In genomic region chr6:118652051-118652699, GRCh38 we compare ENCODE assay signal across 8 cellular contexts. TPM values are rescaled to one million over a fixed set of nuclear protein-coding genes. Genes with fewer than 3 reads are reported as not detected.
DNase-seq lines count a peak whose midpoint lies in the region; ATAC-seq lines count a peak whose summit lies in the region.

No MANE protein-coding gene starts in this region.

- H4K20me1 ChIP-seq in BLaER1 = peaks cover 18% of the 10 kb centered on the region

- H3K9me3 Mint-ChIP-seq in IgD-negative memory B cell = no peaks in the 10 kb centered on the region
- H3K9me3 Mint-ChIP-seq in naive thymus-derived CD8-positive, alpha-beta T cell = no peaks in the 10 kb centered on the region

- H3K9ac ChIP-seq in BLaER1 = peak overlapping the region; percentile 69; the same call in 1 of the 2 replicates

- peak overlapping the region; percentile 92 for H3K4me2 ChIP-seq in BLaER1

- peak overlapping the region; percentile 75 to 99 (median 89) for H3K27ac Mint-ChIP-seq in IgD-negative memory B cell
- H3K27ac Mint-ChIP-seq in naive thymus-derived CD8-positive, alpha-beta T cell = peak overlapping the region; percentile 88 to 98 (median 96)

- peaks cover 13 to 25% (median 21%) of the 10 kb centered on the region in 3 donors for H3K4me1 Mint-ChIP-seq in IgD-negative memory B cell
- H3K4me1 Mint-ChIP-seq in naive thymus-derived CD8-positive, alpha-beta T cell = peaks cover 24 to 57% (median 52%) of the 10 kb centered on the region in 4 donors

- H3K36me3 ChIP-seq in BLaER1 = no peaks in the 10 kb centered on the region

- H3K36me3 Mint-ChIP-seq in IgD-negative memory B cell = no peaks in the 10 kb centered on the region
- H3K36me3 Mint-ChIP-seq in naive thymus-derived CD8-positive, alpha-beta T cell = peaks cover 0 to 3% (median 0%) of the 10 kb centered on the region in 3 donors

- peak overlapping the region; percentile 92 to 97 (median 96) for H3K4me3 Mint-ChIP-seq in IgD-negative memory B cell
- peak overlapping the region; percentile 90 to 96 (median 94) for H3K4me3 Mint-ChIP-seq in naive thymus-derived CD8-positive, alpha-beta T cell

- POLR2A ChIA-PET in naive thymus-derived CD8-positive, alpha-beta T cell (lab: Charles Lee) = interaction anchor here (0.7 to 3.2 kb wide), 12 partner anchors 14 to 241 kb away, joined by 3 to 55 read pairs (median 6); partner anchors contain the start of gene ASF1A

- no peaks in the 10 kb centered on the region; the same call in 1 of the 2 replicates for H3K9me3 ChIP-seq in BLaER1

- H3K27me3 ChIP-seq in BLaER1 = peaks cover 13% of the 10 kb centered on the region

- H3K27ac ChIP-seq in BLaER1 = peak overlapping the region; percentile 38; the same call in 1 of the 2 replicates

- DNase-seq in cerebellum (ENCODE audit: low spot score) = peak; percentile 12
- no peak for DNase-seq in naive thymus-derived CD8-positive, alpha-beta T cell
- no peak for DNase-seq in SKM-1 treated with dmso at 0.1 percent for 144 hours (lab: John Stamatoyannopoulos, UW; ENCODE audit: unreplicated experiment)
- DNase-seq in NCI-H128 (lab: John Stamatoyannopoulos, UW; ENCODE audit: unreplicated experiment) = no peak
- no peak for DNase-seq in effector CD8-positive, alpha-beta T cell (lab: John Stamatoyannopoulos, UW)

- H3K27me3 Mint-ChIP-seq in IgD-negative memory B cell = no peaks in the 10 kb centered on the region
- no peaks in the 10 kb centered on the region for H3K27me3 Mint-ChIP-seq in naive thymus-derived CD8-positive, alpha-beta T cell

- no peak for ATAC-seq in naive thymus-derived CD8-positive, alpha-beta T cell
- no peak for ATAC-seq in HG03354 (IDR thresholded peaks at IDR 0.05; ENCODE audit: poor library complexity, severe bottlenecking, unreplicated experiment)

- H3K4me1 ChIP-seq in BLaER1 = peaks cover 30% of the 10 kb centered on the region

- H3K4me3 ChIP-seq in BLaER1 = peak overlapping the region; percentile 96

RNA-seq across cellular contexts. Expression of gene CEP85L, which starts 0.8 kb away (rescaled TPM):
- 15.2 TPM for polyA plus RNA-seq in IgD-negative memory B cell
- 40.9 TPM for total RNA-seq in cerebellum
- 10 to 100 TPM; 70.9 to 73.6 TPM for total RNA-seq in naive thymus-derived CD8-positive, alpha-beta T cell
- 10 to 100 TPM; 31.1 to 50.0 (median 47.5) TPM for polyA plus RNA-seq in naive thymus-derived CD8-positive, alpha-beta T cell
